18 cellular contexts compared by ENCODE assay signal in the genomic region with DNA sequence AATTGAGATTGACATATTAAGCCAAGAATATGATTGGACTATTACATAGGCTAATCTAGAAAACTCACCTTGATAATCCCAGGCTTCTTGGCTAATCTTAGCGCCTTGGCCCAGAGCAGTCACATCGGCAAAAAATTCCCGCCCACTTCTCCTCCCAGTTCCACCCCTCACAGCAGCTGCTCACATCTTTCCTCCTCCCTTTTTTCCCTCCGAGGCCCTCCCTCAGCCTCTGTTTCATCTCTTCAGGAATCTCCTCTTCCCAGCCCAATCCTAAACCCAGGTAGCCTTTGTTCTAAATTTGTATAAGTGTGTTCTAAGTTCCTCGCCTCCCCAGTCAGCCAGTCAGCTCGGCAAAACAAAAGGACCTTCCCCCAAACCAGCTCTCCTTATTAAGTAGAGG.
DNase-seq lines count a peak whose midpoint lies in the region; FAIRE-seq and TF ChIP-seq lines count a peak whose summit lies in the region.
"Had no signal": no experiment of that assay in that cellular context is flagged by ENCODE, and none has a peak within 500 bp of the region (broad histone marks: within the 10 kb centered on the region; RNA-seq: fewer than 3 reads in every experiment).

No MANE protein-coding gene starts in this region.

- no peak overlapping the region for H3K27ac Mint-ChIP-seq in osteocyte (ENCODE audit: unreplicated experiment)
- H3K27ac Mint-ChIP-seq: B cell; CD4-positive, alpha-beta T cell; IgD-negative memory B cell had no signal

- intact Hi-C loops in esophagus muscularis mucosa (cut with DNase I), result no loop called here

- peaks cover 0 to 6% (median 0%) of the 10 kb centered on the region in 4 donors for H3K4me1 ChIP-seq in esophagus muscularis mucosa

- H3K36me3 ChIP-seq in H7 (replicated peaks; ENCODE audit: control insufficient read depth, insufficient read depth, low read length) (no peaks in the 10 kb centered on the region), esophagus muscularis mucosa (no peaks in the 10 kb centered on the region)
- H3K36me3 ChIP-seq: HAP-1 had no signal

- WGBS in esophagus muscularis mucosa, result 92% methylated on average over 6 of the region's 6 CpGs

- H3K27me3 Mint-ChIP-seq in osteocyte (ENCODE audit: unreplicated experiment), result no peaks in the 10 kb centered on the region
- H3K27me3 Mint-ChIP-seq: B cell; CD4-positive, alpha-beta T cell; IgD-negative memory B cell had no signal

- H3K27me3 ChIP-seq in H7 (ENCODE audit: control insufficient read depth, insufficient read depth, low read length) (no peaks in the 10 kb centered on the region), esophagus muscularis mucosa (no peaks in the 10 kb centered on the region)

- peaks cover 11% of the 10 kb centered on the region for H3K4me1 Mint-ChIP-seq in osteocyte (ENCODE audit: unreplicated experiment)
- H3K4me1 Mint-ChIP-seq: B cell, IgD-negative memory B cell had no signal

- H3K9me3 Mint-ChIP-seq in osteocyte (ENCODE audit: unreplicated experiment), result no peaks in the 10 kb centered on the region
- H3K9me3 Mint-ChIP-seq: IgD-negative memory B cell had no signal

- H3K4me3 ChIP-seq in H7 (ENCODE audit: insufficient read depth, low read depth, low read length) (no peak overlapping the region), esophagus muscularis mucosa (no peak overlapping the region)
- H3K4me3 ChIP-seq: HAP-1 had no signal

- TF ChIP-seq CTCF in esophagus muscularis mucosa (IDR thresholded peaks at IDR 0.05), result no peak
- TF ChIP-seq CTCF in osteocyte (IDR thresholded peaks at IDR 0.05), result no peak
- TF ChIP-seq CTCF in D721Med (IDR thresholded peaks at IDR 0.05; ENCODE audit: insufficient read depth, missing control alignments), result no peak

- H3K36me3 Mint-ChIP-seq in osteocyte (ENCODE audit: unreplicated experiment), result no peaks in the 10 kb centered on the region

- FAIRE-seq in D721Med (lab: Jason Lieb, UNC), result no peak
- FAIRE-seq: A204.1, G401.6, GM12891, GM19239 had no signal

- no peak overlapping the region for H3K27ac ChIP-seq in esophagus muscularis mucosa (replicated peaks in 1 of 4)

- TF ChIP-seq POLR2A in esophagus muscularis mucosa (IDR thresholded peaks at IDR 0.05; ENCODE audit: low read depth), result no peak

- H3K4me3 Mint-ChIP-seq in osteocyte (ENCODE audit: unreplicated experiment), result no peak overlapping the region
- H3K4me3 Mint-ChIP-seq: B cell; CD4-positive, alpha-beta T cell; IgD-negative memory B cell had no signal

- DNase-seq in H7 (peak; percentile 58), esophagus muscularis mucosa (ENCODE audit: extremely low spot score) (peak; percentile 66), iPS-NIHi7 (ENCODE audit: extremely low spot score) (peak; percentile 71), osteocyte (ENCODE audit: extremely low spot score, unreplicated experiment) (peak; percentile 38), kidney tubule cell (ENCODE audit: low spot score) (no peak), D721Med (ENCODE audit: insufficient read length, low spot score) (no peak), pons (ENCODE audit: low spot score) (no peak)
- DNase-seq: C1 segment of cervical spinal cord; Calu3; CD4-positive, alpha-beta T cell; DMS79 had no signal

- H3K9me3 ChIP-seq in esophagus muscularis mucosa, result no peaks in the 10 kb centered on the region
- H3K9me3 ChIP-seq: HAP-1 had no signal

- TF ChIP-seq EP300 in esophagus muscularis mucosa (IDR thresholded peaks at IDR 0.05), result no peak

Comparison
In these comparisons a context has a peak if more than half of its experiments do, and no peak if none do; other contexts are left out.
1. DNase-seq: peak in H7 (single experiment), esophagus muscularis mucosa (single experiment), iPS-NIHi7 (single experiment) and osteocyte (single experiment); none in kidney tubule cell (single experiment), D721Med (single experiment) and pons (single experiment).